Comparison of ENCODE assay signal across 8 cellular contexts in genomic region chr11:10930961-10931760, GRCh38.
DNase-seq lines count a peak whose midpoint lies in the region; ATAC-seq and TF ChIP-seq lines count a peak whose summit lies in the region.

No MANE protein-coding gene starts in this region.

- TF ChIP-seq CTCF in GM12865 (IDR thresholded peaks at IDR 0.05; ENCODE audit: insufficient read depth, low read depth, low read length, missing control alignments) = no peak
- TF ChIP-seq CTCF in VCaP (conservative IDR thresholded peaks at IDR 0.05) = no peak
- no peak for TF ChIP-seq CTCF in cardiac fibroblast (IDR thresholded peaks at IDR 0.05; ENCODE audit: low read depth, low read length)

- DNase-seq in GM12865 (ENCODE audit: low read depth) (no peak), NCI-H1417 treated with DMSO at 0.1 percent for 48 hours (lab: John Stamatoyannopoulos, UW) (peak; percentile 26), cardiac fibroblast (ENCODE audit: low read depth in 2 of 2) (peak; percentile 77 to 92), skeletal muscle cell (ENCODE audit: low read depth) (peak; percentile 62)

- H3K36me3 ChIP-seq in iPS-20b (ENCODE audit: insufficient read depth, low read depth, low read length) = no peaks in the 10 kb centered on the region

- peaks cover 10% of the 10 kb centered on the region for H3K4me1 ChIP-seq in iPS-20b (ENCODE audit: insufficient read depth, low read length)

- ATAC-seq in GM18858 (IDR thresholded peaks at IDR 0.05; ENCODE audit: unreplicated experiment) (no peak), GM18870 (IDR thresholded peaks at IDR 0.05; ENCODE audit: unreplicated experiment) (no peak)

- H3K27ac ChIP-seq in VCaP = peak overlapping the region; percentile 84
- H3K27ac ChIP-seq in iPS-20b (ENCODE audit: low read length) = peak overlapping the region; percentile 47

- H3K27me3 ChIP-seq in iPS-20b (ENCODE audit: insufficient read depth, low read length) = peaks cover 25% of the 10 kb centered on the region

- H3K9ac ChIP-seq in iPS-20b (ENCODE audit: low read depth, low read length) = peak overlapping the region; percentile 77; the same call in 1 of the 2 replicates

- no peaks in the 10 kb centered on the region for H3K9me3 ChIP-seq in iPS-20b (ENCODE audit: insufficient read depth, low read depth, low read length)

- H3K4me3 ChIP-seq in GM12865 (ENCODE audit: low read depth, low read length) (peak overlapping the region; percentile 42), cardiac fibroblast (replicated peaks in 1 of 2; ENCODE audit: low read depth in 2 of 2, low read length in 2 of 2) (peak overlapping the region; percentile 58 to 62), iPS-20b (ENCODE audit: low read length) (peak overlapping the region; percentile 78), skeletal muscle cell (ENCODE audit: low read depth, low read length) (peak overlapping the region; percentile 62)
